In genomic region chr1:150486966-150487762, GRCh38 we compare ENCODE assay signal across 8 cellular contexts. TPM values are rescaled to one million over a fixed set of nuclear protein-coding genes. Genes with fewer than 3 reads are reported as not detected.
DNase-seq lines count a peak whose midpoint lies in the region; TF ChIP-seq lines count a peak whose summit lies in the region.

TSS of gene TARS2 (plus strand) at chr1:150487419. CDS start at chr1:150487451, 32 bp downstream.

- peak; percentile 97 for DNase-seq in GM03348 (ENCODE audit: low spot score)
- peak; percentile 100 for DNase-seq in HEK293T (ENCODE audit: extremely low spot score)
- peak; percentile 99 for DNase-seq in MV-4-11 (lab: John Stamatoyannopoulos, UW)
- peak; percentile 100 for DNase-seq in SK-MEL-5 (ENCODE audit: low read depth, low spot score)
- DNase-seq in activated naive CD4-positive, alpha-beta T cell treated with anti-CD3 and anti-CD28 coated beads, Interleukin-2, amount 10 ng/mL, durations not matched to agents 7 days and 5 days: peak; percentile 97
- DNase-seq in germinal center (ENCODE audit: low spot score): peak; percentile 97
- peak; percentile 97 for DNase-seq in non-pigmented ciliary epithelial cell (ENCODE audit: low read depth)
- DNase-seq in superior temporal gyrus (ENCODE audit: extremely low spot score): peak; percentile 99

- peaks cover 20% of the 10 kb centered on the region for H3K36me3 Mint-ChIP-seq in activated naive CD4-positive, alpha-beta T cell treated with anti-CD3 and anti-CD28 coated beads, Interleukin-2, amount 10 ng/mL, durations not matched to agents 7 days and 5 days

- H3K4me1 Mint-ChIP-seq in activated naive CD4-positive, alpha-beta T cell treated with anti-CD3 and anti-CD28 coated beads, Interleukin-2, amount 10 ng/mL, durations not matched to agents 7 days and 5 days: peaks cover 27% of the 10 kb centered on the region

- no peaks in the 10 kb centered on the region for H3K9me3 Mint-ChIP-seq in activated naive CD4-positive, alpha-beta T cell treated with anti-CD3 and anti-CD28 coated beads, Interleukin-2, amount 10 ng/mL, durations not matched to agents 7 days and 5 days

- no peaks in the 10 kb centered on the region for H3K27me3 Mint-ChIP-seq in activated naive CD4-positive, alpha-beta T cell treated with anti-CD3 and anti-CD28 coated beads, Interleukin-2, amount 10 ng/mL, durations not matched to agents 7 days and 5 days

- CTCF ChIA-PET in HEK293T (lab: Yijun Ruan, JAX): interaction anchor here (0.6 to 1.3 kb wide), 5 partner anchors 24 to 508 kb away, joined by 3 to 4 read pairs (median 3); no protein-coding TSS in a partner anchor
- CTCF ChIA-PET in activated naive CD4-positive, alpha-beta T cell treated with anti-CD3 and anti-CD28 coated beads, Interleukin-2, amount 10 ng/mL, durations not matched to agents 7 days and 5 days (lab: Charles Lee): interaction anchor here (1.1 kb wide), 1 partner anchor 231 kb away, joined by 3 read pairs; no protein-coding TSS in a partner anchor

- in situ Hi-C loops in SK-MEL-5 (cut with HindIII; ENCODE audit: low pct_unique_long_range_greater_than_20kb, low sequenced_read_pairs): no loop called here

- H3K27ac Mint-ChIP-seq in activated naive CD4-positive, alpha-beta T cell treated with anti-CD3 and anti-CD28 coated beads, Interleukin-2, amount 10 ng/mL, durations not matched to agents 7 days and 5 days: peak within 1 kb of the TSS; percentile 94

- H3K4me3 Mint-ChIP-seq in activated naive CD4-positive, alpha-beta T cell treated with anti-CD3 and anti-CD28 coated beads, Interleukin-2, amount 10 ng/mL, durations not matched to agents 7 days and 5 days: peak within 1 kb of the TSS; percentile 92

- POLR2A ChIA-PET in HEK293T (lab: Yijun Ruan, JAX): interaction anchor here (0.6 to 2.3 kb wide), 14 partner anchors 10 to 187 kb away, joined by 3 to 12 read pairs (median 4); partner anchors contain the start of genes FALEC, MCL1 and RPRD2

TF ChIP-seq in HEK293T, 16 proteins besides CTCF, POLR2A, EP300 and RAD21:
- TF ChIP-seq NFRKB (IDR thresholded peaks at IDR 0.05): peak; percentile 97
- TF ChIP-seq FOXM1 (IDR thresholded peaks at IDR 0.05; ENCODE audit: borderline replicate concordance): no peak
- no peak for TF ChIP-seq SUZ12 (IDR thresholded peaks at IDR 0.05)
- no peak for TF ChIP-seq TARDBP (IDR thresholded peaks at IDR 0.05)
- TF ChIP-seq HDGF (IDR thresholded peaks at IDR 0.05; ENCODE audit: borderline replicate concordance): no peak
- TF ChIP-seq ARNT (IDR thresholded peaks at IDR 0.05): no peak
- peak; percentile 100 for TF ChIP-seq PKNOX1 (IDR thresholded peaks at IDR 0.05)
- no peak for TF ChIP-seq ZNF384 (IDR thresholded peaks at IDR 0.05)
- TF ChIP-seq LEF1 (IDR thresholded peaks at IDR 0.05; ENCODE audit: borderline replicate concordance): no peak
- peak; percentile 80 for TF ChIP-seq ELF4 (IDR thresholded peaks at IDR 0.05)
- peak; percentile 66 for TF ChIP-seq FOXK2 (IDR thresholded peaks at IDR 0.05)
- TF ChIP-seq BHLHE40 (IDR thresholded peaks at IDR 0.05; ENCODE audit: borderline replicate concordance): no peak
- peak; percentile 89 for TF ChIP-seq L3MBTL2 (conservative IDR thresholded peaks at IDR 0.05)
- no peak for TF ChIP-seq SP1 (IDR thresholded peaks at IDR 0.05)
- TF ChIP-seq CTBP1 (IDR thresholded peaks at IDR 0.05; ENCODE audit: borderline replicate concordance): peak; percentile 98
- TF ChIP-seq FOXA1 (IDR thresholded peaks at IDR 0.05): no peak

RNA-seq across cellular contexts. Expression of gene TARS2, which starts in this region (rescaled TPM):
- 24.7 and 28.3 TPM in 2 replicates for total RNA-seq in SK-MEL-5 (2014; rRNA removed; shearing (Covaris generic))
- polyA plus RNA-seq in SK-MEL-5 (2015; cell fraction: cytosol; rRNA removed): 42.5 and 49.5 TPM in 2 replicates
- polyA plus RNA-seq in SK-MEL-5 (2015; cell fraction: nucleus; rRNA removed): 38.2 and 39.7 TPM in 2 replicates

Comparison
In these comparisons a context has a peak if more than half of its experiments do, and no peak if none do; other contexts are left out.
1. Peak in every context shown above with its lines: DNase-seq.